ENCODE assay signal across 1 cellular context in genomic region chr17:70089513-70090148, GRCh38.
TF ChIP-seq lines count a peak whose summit lies in the region.

No MANE protein-coding gene starts in this region.

TF ChIP-seq in endothelial cell of umbilical vein, 7 proteins besides CTCF, POLR2A, EP300 and RAD21 (continued from another document):
- TF ChIP-seq MAX (IDR thresholded peaks at IDR 0.05; ENCODE audit: insufficient read depth, insufficient read length) = no peak
- no peak for TF ChIP-seq EZH2 (IDR thresholded peaks at IDR 0.05; ENCODE audit: borderline replicate concordance, low read depth, low read length, severe bottlenecking)
- no peak for TF ChIP-seq FOS (IDR thresholded peaks at IDR 0.05; ENCODE audit: borderline replicate concordance, insufficient read depth, low read length)
- TF ChIP-seq MYC (IDR thresholded peaks at IDR 0.05; ENCODE audit: low read depth, low read length) = no peak
